10 cellular contexts compared by ENCODE assay signal in genomic region chr4:140721088-140721421, GRCh38. TPM values are rescaled to one million over a fixed set of nuclear protein-coding genes. Genes with fewer than 3 reads are reported as not detected.
DNase-seq lines count a peak whose midpoint lies in the region; ATAC-seq and TF ChIP-seq lines count a peak whose summit lies in the region.
"Had no signal": no experiment of that assay in that cellular context is flagged by ENCODE, and none has a peak within 500 bp of the region (broad histone marks: within the 10 kb centered on the region; RNA-seq: fewer than 3 reads in every experiment).

No MANE protein-coding gene starts in this region.

- H3K27me3 ChIP-seq in upper lobe of right lung: no peaks in the 10 kb centered on the region

- CTCF ChIA-PET in activated naive CD4-positive, alpha-beta T cell treated with anti-CD3 and anti-CD28 coated beads for 36 hours (lab: Charles Lee): interaction anchor here (1.1 to 1.2 kb wide), 2 partner anchors 15 to 18 kb away, joined by 3 read pairs; no protein-coding TSS in a partner anchor
- CTCF ChIA-PET in Calu3 (lab: Charles Lee): no interaction called here

- intact Hi-C loops in activated naive CD4-positive, alpha-beta T cell treated with anti-CD3 and anti-CD28 coated beads for 36 hours (cut with micrococcal nuclease): no loop called here
- intact Hi-C loops in upper lobe of right lung (cut with DNase I): no loop called here
- intact Hi-C loops in sciatic nerve (cut with DNase I): no loop called here
- intact Hi-C loops in Calu3 (cut with micrococcal nuclease; ENCODE audit: unreplicated experiment): no loop called here

- H3K9me3 ChIP-seq in upper lobe of right lung: no peaks in the 10 kb centered on the region

- no TSS peak for BruUV-seq in Calu3 (replicated peaks; lab: Mats Ljungman, UMichigan)

- peak; percentile 32 for ATAC-seq in HG03196 (IDR thresholded peaks at IDR 0.05; ENCODE audit: unreplicated experiment)
- no peak for ATAC-seq in central memory CD8-positive, alpha-beta T cell (replicated peaks; ENCODE audit: extremely low read depth, poor library complexity, severe bottlenecking)
- no peak for ATAC-seq in upper lobe of right lung
- ATAC-seq in activated CD4-positive, CD25-positive, alpha-beta regulatory T cell treated with anti-CD3 and anti-CD28 coated beads, Interleukin-2, amount 50 U/mL, for 24 hours: no peak
- ATAC-seq in sciatic nerve: no peak
- ATAC-seq: K562 had no signal

- no peaks in the 10 kb centered on the region for H3K36me3 ChIP-seq in upper lobe of right lung

- peak overlapping the region; percentile 73 for H3K27ac ChIP-seq in upper lobe of right lung
- H3K27ac ChIP-seq: C4-2B had no signal

- peaks cover 19% of the 10 kb centered on the region for H3K4me1 Mint-ChIP-seq in activated naive CD4-positive, alpha-beta T cell treated with anti-CD3 and anti-CD28 coated beads for 36 hours (ENCODE audit: low read depth)
- no peaks in the 10 kb centered on the region for H3K4me1 Mint-ChIP-seq in central memory CD8-positive, alpha-beta T cell
- H3K4me1 Mint-ChIP-seq in Calu3 (ENCODE audit: low read depth, unreplicated experiment): peaks cover 8% of the 10 kb centered on the region

- no peak for DNase-seq in activated naive CD4-positive, alpha-beta T cell treated with anti-CD3 and anti-CD28 coated beads for 36 hours
- no peak for DNase-seq in activated naive CD4-positive, alpha-beta T cell treated with anti-CD3 and anti-CD28 coated beads, Interleukin-2, amount 50 U/mL, for 16 hours
- no peak for DNase-seq in central memory CD8-positive, alpha-beta T cell (ENCODE audit: low spot score in 2 of 2)
- DNase-seq in upper lobe of right lung: no peak
- no peak for DNase-seq in sciatic nerve (ENCODE audit: low spot score)
- DNase-seq in Calu3: no peak

- no peak overlapping the region for H3K27ac Mint-ChIP-seq in activated naive CD4-positive, alpha-beta T cell treated with anti-CD3 and anti-CD28 coated beads for 36 hours
- peak overlapping the region; percentile 42 for H3K27ac Mint-ChIP-seq in central memory CD8-positive, alpha-beta T cell (ENCODE audit: low read depth)
- H3K27ac Mint-ChIP-seq in Calu3 (ENCODE audit: unreplicated experiment): no peak overlapping the region

- H3K27me3 Mint-ChIP-seq in activated naive CD4-positive, alpha-beta T cell treated with anti-CD3 and anti-CD28 coated beads for 36 hours (ENCODE audit: low read depth): peaks cover 3% of the 10 kb centered on the region
- H3K27me3 Mint-ChIP-seq in central memory CD8-positive, alpha-beta T cell: peaks cover 15% of the 10 kb centered on the region
- no peaks in the 10 kb centered on the region for H3K27me3 Mint-ChIP-seq in Calu3 (ENCODE audit: unreplicated experiment)

- no peak for TF ChIP-seq CTCF in upper lobe of right lung (IDR thresholded peaks at IDR 0.05)
- no peak for TF ChIP-seq CTCF in Calu3 (IDR thresholded peaks at IDR 0.05; ENCODE audit: unreplicated experiment)

- H3K4me1 ChIP-seq in upper lobe of right lung: peaks cover 29% of the 10 kb centered on the region

- peak overlapping the region; percentile 34 for H3K4me3 ChIP-seq in upper lobe of right lung
- H3K4me3 ChIP-seq: K562 had no signal

- no peaks in the 10 kb centered on the region for H3K9me3 Mint-ChIP-seq in activated naive CD4-positive, alpha-beta T cell treated with anti-CD3 and anti-CD28 coated beads for 36 hours
- H3K9me3 Mint-ChIP-seq in central memory CD8-positive, alpha-beta T cell: no peaks in the 10 kb centered on the region
- H3K9me3 Mint-ChIP-seq in Calu3 (ENCODE audit: low read depth, unreplicated experiment): no peaks in the 10 kb centered on the region

- peak overlapping the region; percentile 23 for H3K4me3 Mint-ChIP-seq in activated naive CD4-positive, alpha-beta T cell treated with anti-CD3 and anti-CD28 coated beads for 36 hours
- peak overlapping the region; percentile 30 for H3K4me3 Mint-ChIP-seq in central memory CD8-positive, alpha-beta T cell
- no peak overlapping the region for H3K4me3 Mint-ChIP-seq in Calu3 (ENCODE audit: low read depth, unreplicated experiment)

- H3K36me3 Mint-ChIP-seq in activated naive CD4-positive, alpha-beta T cell treated with anti-CD3 and anti-CD28 coated beads for 36 hours (ENCODE audit: low read depth): no peaks in the 10 kb centered on the region
- H3K36me3 Mint-ChIP-seq in central memory CD8-positive, alpha-beta T cell (ENCODE audit: insufficient read depth): no peaks in the 10 kb centered on the region
- H3K36me3 Mint-ChIP-seq in Calu3 (ENCODE audit: insufficient read depth, unreplicated experiment): no peaks in the 10 kb centered on the region

RNA-seq across cellular contexts. Expression of gene TBC1D9, which starts 35.1 kb away (rescaled TPM):
- total RNA-seq in activated naive CD4-positive, alpha-beta T cell treated with anti-CD3 and anti-CD28 coated beads for 36 hours: under 1 TPM in 1 of 2 experiments, not detected in 1; 0.12 TPM
- total RNA-seq in upper lobe of right lung (39.5 TPM), sciatic nerve (27.2 TPM), Calu3 (2022) (7.5 and 9.4 TPM in 2 replicates)
